Comparison of ENCODE assay signal across 1 cellular context in the genomic region with DNA sequence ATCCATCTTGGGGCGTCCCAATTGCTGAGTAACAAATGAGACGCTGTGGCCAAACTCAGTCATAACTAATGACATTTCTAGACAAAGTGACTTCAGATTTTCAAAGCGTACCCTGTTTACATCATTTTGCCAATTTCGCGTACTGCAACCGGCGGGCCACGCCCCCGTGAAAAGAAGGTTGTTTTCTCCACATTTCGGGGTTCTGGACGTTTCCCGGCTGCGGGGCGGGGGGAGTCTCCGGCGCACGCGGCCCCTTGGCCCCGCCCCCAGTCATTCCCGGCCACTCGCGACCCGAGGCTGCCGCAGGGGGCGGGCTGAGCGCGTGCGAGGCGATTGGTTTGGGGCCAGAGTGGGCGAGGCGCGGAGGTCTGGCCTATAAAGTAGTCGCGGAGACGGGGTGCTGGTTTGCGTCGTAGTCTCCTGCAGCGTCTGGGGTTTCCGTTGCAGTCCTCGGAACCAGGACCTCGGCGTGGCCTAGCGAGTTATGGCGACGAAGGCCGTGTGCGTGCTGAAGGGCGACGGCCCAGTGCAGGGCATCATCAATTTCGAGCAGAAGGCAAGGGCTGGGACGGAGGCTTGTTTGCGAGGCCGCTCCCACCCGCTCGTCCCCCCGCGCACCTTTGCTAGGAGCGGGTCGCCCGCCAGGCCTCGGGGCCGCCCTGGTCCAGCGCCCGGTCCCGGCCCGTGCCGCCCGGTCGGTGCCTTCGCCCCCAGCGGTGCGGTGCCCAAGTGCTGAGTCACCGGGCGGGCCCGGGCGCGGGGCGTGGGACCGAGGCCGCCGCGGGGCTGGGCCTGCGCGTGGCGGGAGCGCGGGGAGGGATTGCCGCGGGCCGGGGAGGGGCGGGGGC.
TF ChIP-seq lines count a peak whose summit lies in the region.

A gene (plus strand): TSS at position 408 of the 848 bp plus-strand sequence. CDS start 77 bp downstream, at position 485.

TF ChIP-seq in K562, 482 proteins besides CTCF, POLR2A, EP300 and RAD21 (continued from another document and continues in another):
- TF ChIP-seq, protein P1, sequence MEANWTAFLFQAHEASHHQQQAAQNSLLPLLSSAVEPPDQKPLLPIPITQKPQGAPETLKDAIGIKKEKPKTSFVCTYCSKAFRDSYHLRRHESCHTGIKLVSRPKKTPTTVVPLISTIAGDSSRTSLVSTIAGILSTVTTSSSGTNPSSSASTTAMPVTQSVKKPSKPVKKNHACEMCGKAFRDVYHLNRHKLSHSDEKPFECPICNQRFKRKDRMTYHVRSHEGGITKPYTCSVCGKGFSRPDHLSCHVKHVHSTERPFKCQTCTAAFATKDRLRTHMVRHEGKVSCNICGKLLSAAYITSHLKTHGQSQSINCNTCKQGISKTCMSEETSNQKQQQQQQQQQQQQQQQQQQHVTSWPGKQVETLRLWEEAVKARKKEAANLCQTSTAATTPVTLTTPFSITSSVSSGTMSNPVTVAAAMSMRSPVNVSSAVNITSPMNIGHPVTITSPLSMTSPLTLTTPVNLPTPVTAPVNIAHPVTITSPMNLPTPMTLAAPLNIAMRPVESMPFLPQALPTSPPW (CRISPR knock-in tag; IDR thresholded peaks at IDR 0.05): peak; percentile 95
- TF ChIP-seq, protein P2, sequence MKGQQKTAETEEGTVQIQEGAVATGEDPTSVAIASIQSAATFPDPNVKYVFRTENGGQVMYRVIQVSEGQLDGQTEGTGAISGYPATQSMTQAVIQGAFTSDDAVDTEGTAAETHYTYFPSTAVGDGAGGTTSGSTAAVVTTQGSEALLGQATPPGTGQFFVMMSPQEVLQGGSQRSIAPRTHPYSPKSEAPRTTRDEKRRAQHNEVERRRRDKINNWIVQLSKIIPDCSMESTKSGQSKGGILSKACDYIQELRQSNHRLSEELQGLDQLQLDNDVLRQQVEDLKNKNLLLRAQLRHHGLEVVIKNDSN (CRISPR knock-in tag; IDR thresholded peaks at IDR 0.05): peak; percentile 65
- TF ChIP-seq NFIC (IDR thresholded peaks at IDR 0.05): 0 out of 2 replicates have a peak, but pooled peaks have one; percentile 3
- TF ChIP-seq, protein P3, sequence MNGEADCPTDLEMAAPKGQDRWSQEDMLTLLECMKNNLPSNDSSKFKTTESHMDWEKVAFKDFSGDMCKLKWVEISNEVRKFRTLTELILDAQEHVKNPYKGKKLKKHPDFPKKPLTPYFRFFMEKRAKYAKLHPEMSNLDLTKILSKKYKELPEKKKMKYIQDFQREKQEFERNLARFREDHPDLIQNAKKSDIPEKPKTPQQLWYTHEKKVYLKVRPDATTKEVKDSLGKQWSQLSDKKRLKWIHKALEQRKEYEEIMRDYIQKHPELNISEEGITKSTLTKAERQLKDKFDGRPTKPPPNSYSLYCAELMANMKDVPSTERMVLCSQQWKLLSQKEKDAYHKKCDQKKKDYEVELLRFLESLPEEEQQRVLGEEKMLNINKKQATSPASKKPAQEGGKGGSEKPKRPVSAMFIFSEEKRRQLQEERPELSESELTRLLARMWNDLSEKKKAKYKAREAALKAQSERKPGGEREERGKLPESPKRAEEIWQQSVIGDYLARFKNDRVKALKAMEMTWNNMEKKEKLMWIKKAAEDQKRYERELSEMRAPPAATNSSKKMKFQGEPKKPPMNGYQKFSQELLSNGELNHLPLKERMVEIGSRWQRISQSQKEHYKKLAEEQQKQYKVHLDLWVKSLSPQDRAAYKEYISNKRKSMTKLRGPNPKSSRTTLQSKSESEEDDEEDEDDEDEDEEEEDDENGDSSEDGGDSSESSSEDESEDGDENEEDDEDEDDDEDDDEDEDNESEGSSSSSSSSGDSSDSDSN (IDR thresholded peaks at IDR 0.05; ENCODE audit: borderline replicate concordance in 1 of 2, low read depth in 2 of 2, low read length in 2 of 2): peak; percentile 48 to 74; a peak in 2 of 4 replicates
- peak; percentile 41 for TF ChIP-seq PHB (CRISPR knock-in tag; IDR thresholded peaks at IDR 0.05)
- 0 out of 2 replicates have a peak, but pooled peaks have one; percentile 46 for TF ChIP-seq CBX1 (IDR thresholded peaks at IDR 0.05; ENCODE audit: low read depth)
- TF ChIP-seq SIRT6 (IDR thresholded peaks at IDR 0.05; ENCODE audit: low read depth, low read length): no peak
- TF ChIP-seq FOXP1 (CRISPR knock-in tag; IDR thresholded peaks at IDR 0.05): peak; percentile 86; the same call in 1 of the 2 replicates
- TF ChIP-seq XRCC4 (IDR thresholded peaks at IDR 0.05; ENCODE audit: extremely low read depth, insufficient read depth, insufficient read length): no peak
- TF ChIP-seq NFE2 (IDR thresholded peaks at IDR 0.05; ENCODE audit: low read depth): peak; percentile 70
- TF ChIP-seq ZBTB7A (IDR thresholded peaks at IDR 0.05; ENCODE audit: borderline replicate concordance, control insufficient read depth, low read depth, low read length): peak; percentile 76
- TF ChIP-seq NR2C2 (CRISPR knock-in tag; IDR thresholded peaks at IDR 0.05): peak; percentile 45; the same call in 1 of the 2 replicates
- no peak; the same call in 1 of the 2 replicates for TF ChIP-seq NR2C2 (tag; IDR thresholded peaks at IDR 0.05)
- TF ChIP-seq ZFP30 (CRISPR knock-in tag; IDR thresholded peaks at IDR 0.05; ENCODE audit: borderline replicate concordance): no peak
- TF ChIP-seq, protein P4, sequence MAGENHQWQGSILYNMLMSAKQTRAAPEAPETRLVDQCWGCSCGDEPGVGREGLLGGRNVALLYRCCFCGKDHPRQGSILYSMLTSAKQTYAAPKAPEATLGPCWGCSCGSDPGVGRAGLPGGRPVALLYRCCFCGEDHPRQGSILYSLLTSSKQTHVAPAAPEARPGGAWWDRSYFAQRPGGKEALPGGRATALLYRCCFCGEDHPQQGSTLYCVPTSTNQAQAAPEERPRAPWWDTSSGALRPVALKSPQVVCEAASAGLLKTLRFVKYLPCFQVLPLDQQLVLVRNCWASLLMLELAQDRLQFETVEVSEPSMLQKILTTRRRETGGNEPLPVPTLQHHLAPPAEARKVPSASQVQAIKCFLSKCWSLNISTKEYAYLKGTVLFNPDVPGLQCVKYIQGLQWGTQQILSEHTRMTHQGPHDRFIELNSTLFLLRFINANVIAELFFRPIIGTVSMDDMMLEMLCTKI (IDR thresholded peaks at IDR 0.05; ENCODE audit: partially characterized antibody): no peak
- TF ChIP-seq ZNF124 (CRISPR knock-in tag; IDR thresholded peaks at IDR 0.05): no peak
- no peak for TF ChIP-seq YBX1 (IDR thresholded peaks at IDR 0.05)
- TF ChIP-seq FOSL1 (tag; conservative IDR thresholded peaks at IDR 0.05): peak; percentile 59
- peak; percentile 100 for TF ChIP-seq RBFOX2 (IDR thresholded peaks at IDR 0.05; ENCODE audit: low read depth, low read length)
- TF ChIP-seq, protein P5, sequence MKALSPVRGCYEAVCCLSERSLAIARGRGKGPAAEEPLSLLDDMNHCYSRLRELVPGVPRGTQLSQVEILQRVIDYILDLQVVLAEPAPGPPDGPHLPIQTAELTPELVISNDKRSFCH (CRISPR knock-in tag; IDR thresholded peaks at IDR 0.05): no peak
- TF ChIP-seq, protein P5 (tag; IDR thresholded peaks at IDR 0.05): peak; percentile 57; the same call in 1 of the 2 replicates
- TF ChIP-seq JUN (IDR thresholded peaks at IDR 0.05; ENCODE audit: borderline replicate concordance, low read depth, low read length): no peak
- TF ChIP-seq JUN (CRISPR knock-in tag; IDR thresholded peaks at IDR 0.05; ENCODE audit: borderline replicate concordance): peak; percentile 68; the same call in 1 of the 2 replicates
- TF ChIP-seq, protein P6, sequence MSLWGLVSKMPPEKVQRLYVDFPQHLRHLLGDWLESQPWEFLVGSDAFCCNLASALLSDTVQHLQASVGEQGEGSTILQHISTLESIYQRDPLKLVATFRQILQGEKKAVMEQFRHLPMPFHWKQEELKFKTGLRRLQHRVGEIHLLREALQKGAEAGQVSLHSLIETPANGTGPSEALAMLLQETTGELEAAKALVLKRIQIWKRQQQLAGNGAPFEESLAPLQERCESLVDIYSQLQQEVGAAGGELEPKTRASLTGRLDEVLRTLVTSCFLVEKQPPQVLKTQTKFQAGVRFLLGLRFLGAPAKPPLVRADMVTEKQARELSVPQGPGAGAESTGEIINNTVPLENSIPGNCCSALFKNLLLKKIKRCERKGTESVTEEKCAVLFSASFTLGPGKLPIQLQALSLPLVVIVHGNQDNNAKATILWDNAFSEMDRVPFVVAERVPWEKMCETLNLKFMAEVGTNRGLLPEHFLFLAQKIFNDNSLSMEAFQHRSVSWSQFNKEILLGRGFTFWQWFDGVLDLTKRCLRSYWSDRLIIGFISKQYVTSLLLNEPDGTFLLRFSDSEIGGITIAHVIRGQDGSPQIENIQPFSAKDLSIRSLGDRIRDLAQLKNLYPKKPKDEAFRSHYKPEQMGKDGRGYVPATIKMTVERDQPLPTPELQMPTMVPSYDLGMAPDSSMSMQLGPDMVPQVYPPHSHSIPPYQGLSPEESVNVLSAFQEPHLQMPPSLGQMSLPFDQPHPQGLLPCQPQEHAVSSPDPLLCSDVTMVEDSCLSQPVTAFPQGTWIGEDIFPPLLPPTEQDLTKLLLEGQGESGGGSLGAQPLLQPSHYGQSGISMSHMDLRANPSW (CRISPR knock-in tag; IDR thresholded peaks at IDR 0.05): peak; percentile 62; the same call in 1 of the 2 replicates
- peak; percentile 92 for TF ChIP-seq POLR2AphosphoS5 (IDR thresholded peaks at IDR 0.05; ENCODE audit: control insufficient read depth, insufficient read depth, low read depth, low read length)
- TF ChIP-seq SRSF9 (IDR thresholded peaks at IDR 0.05; ENCODE audit: borderline replicate concordance, low read depth, low read length): no peak
- TF ChIP-seq, protein P7, sequence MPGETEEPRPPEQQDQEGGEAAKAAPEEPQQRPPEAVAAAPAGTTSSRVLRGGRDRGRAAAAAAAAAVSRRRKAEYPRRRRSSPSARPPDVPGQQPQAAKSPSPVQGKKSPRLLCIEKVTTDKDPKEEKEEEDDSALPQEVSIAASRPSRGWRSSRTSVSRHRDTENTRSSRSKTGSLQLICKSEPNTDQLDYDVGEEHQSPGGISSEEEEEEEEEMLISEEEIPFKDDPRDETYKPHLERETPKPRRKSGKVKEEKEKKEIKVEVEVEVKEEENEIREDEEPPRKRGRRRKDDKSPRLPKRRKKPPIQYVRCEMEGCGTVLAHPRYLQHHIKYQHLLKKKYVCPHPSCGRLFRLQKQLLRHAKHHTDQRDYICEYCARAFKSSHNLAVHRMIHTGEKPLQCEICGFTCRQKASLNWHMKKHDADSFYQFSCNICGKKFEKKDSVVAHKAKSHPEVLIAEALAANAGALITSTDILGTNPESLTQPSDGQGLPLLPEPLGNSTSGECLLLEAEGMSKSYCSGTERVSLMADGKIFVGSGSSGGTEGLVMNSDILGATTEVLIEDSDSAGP (CRISPR knock-in tag; IDR thresholded peaks at IDR 0.05): 0 out of 2 replicates have a peak, but pooled peaks have one; percentile 42
- TF ChIP-seq, protein P8, sequence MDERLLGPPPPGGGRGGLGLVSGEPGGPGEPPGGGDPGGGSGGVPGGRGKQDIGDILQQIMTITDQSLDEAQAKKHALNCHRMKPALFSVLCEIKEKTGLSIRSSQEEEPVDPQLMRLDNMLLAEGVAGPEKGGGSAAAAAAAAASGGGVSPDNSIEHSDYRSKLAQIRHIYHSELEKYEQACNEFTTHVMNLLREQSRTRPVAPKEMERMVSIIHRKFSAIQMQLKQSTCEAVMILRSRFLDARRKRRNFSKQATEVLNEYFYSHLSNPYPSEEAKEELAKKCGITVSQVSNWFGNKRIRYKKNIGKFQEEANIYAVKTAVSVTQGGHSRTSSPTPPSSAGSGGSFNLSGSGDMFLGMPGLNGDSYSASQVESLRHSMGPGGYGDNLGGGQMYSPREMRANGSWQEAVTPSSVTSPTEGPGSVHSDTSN (CRISPR knock-in tag; IDR thresholded peaks at IDR 0.05; ENCODE audit: low read depth): no peak
- TF ChIP-seq, protein P8 (tag; conservative IDR thresholded peaks at IDR 0.05; ENCODE audit: low read depth): 0 out of 2 replicates have a peak, but pooled peaks have one; percentile 1
- 0 out of 2 replicates have a peak, but pooled peaks have one; percentile 30 for TF ChIP-seq FOXJ2 (tag; IDR thresholded peaks at IDR 0.05)
- no peak for TF ChIP-seq MECOM (CRISPR knock-in tag; IDR thresholded peaks at IDR 0.05)
- peak; percentile 82 for TF ChIP-seq ATF7 (IDR thresholded peaks at IDR 0.05)
- peak in 1 of 2 experiments; percentile 49; a peak in 1 of 4 replicates for TF ChIP-seq TEAD1 (CRISPR knock-in tag; IDR thresholded peaks at IDR 0.05)
- TF ChIP-seq, protein P9, sequence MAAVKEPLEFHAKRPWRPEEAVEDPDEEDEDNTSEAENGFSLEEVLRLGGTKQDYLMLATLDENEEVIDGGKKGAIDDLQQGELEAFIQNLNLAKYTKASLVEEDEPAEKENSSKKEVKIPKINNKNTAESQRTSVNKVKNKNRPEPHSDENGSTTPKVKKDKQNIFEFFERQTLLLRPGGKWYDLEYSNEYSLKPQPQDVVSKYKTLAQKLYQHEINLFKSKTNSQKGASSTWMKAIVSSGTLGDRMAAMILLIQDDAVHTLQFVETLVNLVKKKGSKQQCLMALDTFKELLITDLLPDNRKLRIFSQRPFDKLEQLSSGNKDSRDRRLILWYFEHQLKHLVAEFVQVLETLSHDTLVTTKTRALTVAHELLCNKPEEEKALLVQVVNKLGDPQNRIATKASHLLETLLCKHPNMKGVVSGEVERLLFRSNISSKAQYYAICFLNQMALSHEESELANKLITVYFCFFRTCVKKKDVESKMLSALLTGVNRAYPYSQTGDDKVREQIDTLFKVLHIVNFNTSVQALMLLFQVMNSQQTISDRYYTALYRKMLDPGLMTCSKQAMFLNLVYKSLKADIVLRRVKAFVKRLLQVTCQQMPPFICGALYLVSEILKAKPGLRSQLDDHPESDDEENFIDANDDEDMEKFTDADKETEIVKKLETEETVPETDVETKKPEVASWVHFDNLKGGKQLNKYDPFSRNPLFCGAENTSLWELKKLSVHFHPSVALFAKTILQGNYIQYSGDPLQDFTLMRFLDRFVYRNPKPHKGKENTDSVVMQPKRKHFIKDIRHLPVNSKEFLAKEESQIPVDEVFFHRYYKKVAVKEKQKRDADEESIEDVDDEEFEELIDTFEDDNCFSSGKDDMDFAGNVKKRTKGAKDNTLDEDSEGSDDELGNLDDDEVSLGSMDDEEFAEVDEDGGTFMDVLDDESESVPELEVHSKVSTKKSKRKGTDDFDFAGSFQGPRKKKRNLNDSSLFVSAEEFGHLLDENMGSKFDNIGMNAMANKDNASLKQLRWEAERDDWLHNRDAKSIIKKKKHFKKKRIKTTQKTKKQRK (IDR thresholded peaks at IDR 0.05; ENCODE audit: borderline replicate concordance, low read depth, low read length): no peak
- no peak for TF ChIP-seq STAG1 (CRISPR knock-in tag; IDR thresholded peaks at IDR 0.05; ENCODE audit: borderline replicate concordance)
- TF ChIP-seq ZNF224 (CRISPR knock-in tag; IDR thresholded peaks at IDR 0.05): peak; percentile 68; the same call in 1 of the 2 replicates
